In the genomic region with DNA sequence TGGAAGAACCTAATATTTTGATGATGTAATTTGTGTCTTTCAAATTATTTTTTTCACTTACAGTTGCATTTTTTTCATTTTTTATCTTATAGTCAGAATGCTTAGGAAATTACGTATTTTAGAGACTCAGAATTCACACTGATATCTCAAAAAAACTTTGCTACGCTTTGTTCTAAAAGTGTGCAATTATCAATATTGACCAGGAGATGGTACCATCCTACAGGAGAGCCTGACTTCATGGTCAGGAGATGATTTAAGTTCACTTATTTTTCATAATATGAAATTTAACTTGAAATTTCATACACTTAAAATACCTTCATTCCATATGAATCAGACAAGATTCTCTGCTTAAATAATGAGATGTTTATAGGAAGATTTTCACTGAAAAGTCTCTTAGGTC, we compare ENCODE assay signal across 17 cellular contexts. TPM values are rescaled to one million over a fixed set of nuclear protein-coding genes. Genes with fewer than 3 reads are reported as not detected.
A peak's percentile ranks its signal among the peaks of the same experiment; 100 is the strongest.
DNase-seq lines count a peak whose midpoint lies in the region; ATAC-seq, FAIRE-seq and TF ChIP-seq lines count a peak whose summit lies in the region.
"Not testable (repeated sequence)": the region's sequence is repeated elsewhere in the genome, so short reads cannot be mapped to it uniquely, and the experiment has no call there.
"Had no signal": no experiment of that assay in that cellular context is flagged by ENCODE, and none has a peak within 500 bp of the region (broad histone marks: within the 10 kb centered on the region; RNA-seq: fewer than 3 reads in every experiment).

No MANE protein-coding gene starts in this region.

- not testable (repeated sequence) for H3K36me3 ChIP-seq in PC-9 (ENCODE audit: low read depth); endothelial cell of umbilical vein (ENCODE audit: control insufficient read depth in 2 of 2, extremely low read depth in 1 of 2, insufficient read depth in 2 of 2, low read length in 2 of 2); right lobe of liver

- CTCF ChIA-PET in A549 (lab: Yijun Ruan, JAX); PC-9 (lab: Charles Lee): not testable (repeated sequence)
- CTCF ChIA-PET in endothelial cell of umbilical vein (lab: Charles Lee), result interaction anchor here (0.9 kb wide), 1 partner anchor 438 kb away, joined by 9 read pairs; no protein-coding TSS in a partner anchor

- not testable (repeated sequence) for H3K4me1 ChIP-seq in A549; PC-9 (replicated peaks; ENCODE audit: insufficient read depth); endothelial cell of umbilical vein (ENCODE audit: control insufficient read depth, extremely low read depth, insufficient read depth, low read length); right lobe of liver

- not testable (repeated sequence) for H3K9me1 ChIP-seq in endothelial cell of umbilical vein (replicated peaks; ENCODE audit: control insufficient read depth, extremely low read depth, insufficient read depth, low read length)

- not testable (repeated sequence) for H3K4me3 ChIP-seq in A549; PC-9; endothelial cell of umbilical vein (replicated peaks in 1 of 3; ENCODE audit: insufficient read depth in 1 of 3, low read depth in 1 of 3, low read length in 3 of 3); right lobe of liver

- not testable (repeated sequence) for H3K27ac ChIP-seq in A549; PC-9; endothelial cell of umbilical vein (ENCODE audit: insufficient read depth, low read depth, low read length); right lobe of liver

- intact Hi-C loops in PC-9 (cut with micrococcal nuclease; ENCODE audit: unreplicated experiment); right lobe of liver (cut with DNase I): not testable (repeated sequence)
- intact Hi-C loops in endothelial cell of umbilical vein (cut with micrococcal nuclease), result loop anchor here (10.0 kb wide), 1 partner anchor 439 kb away; no protein-coding TSS in a partner anchor

- not testable (repeated sequence) for H3K79me2 ChIP-seq in PC-9 (ENCODE audit: low read depth); endothelial cell of umbilical vein (ENCODE audit: control insufficient read depth, insufficient read depth, low read length)

- dilution Hi-C loops in endothelial cell of umbilical vein (cut with MboI; ENCODE audit: extremely low pct_ligation_motif_present, low sequenced_read_pairs), result not testable (repeated sequence)

- WGBS in A549 (ENCODE audit: missing lambda C conversion rate), result 23% methylated on average over 2 of the region's 2 CpGs
- WGBS in right lobe of liver (ENCODE audit: insufficient coverage, low coverage, low lambda C conversion rate, missing lambda C conversion rate), result 65% methylated on average over 2 of the region's 2 CpGs

- BruUV-seq in PC-9 (replicated peaks; lab: Mats Ljungman, UMichigan); endothelial cell of umbilical vein (replicated peaks; lab: Mats Ljungman, UMichigan): not testable (repeated sequence)

- H3K27me3 ChIP-seq in PC-9 (ENCODE audit: insufficient read depth, low read depth); endothelial cell of umbilical vein (ENCODE audit: control insufficient read depth in 2 of 2, insufficient read depth in 2 of 2, low read length in 2 of 2); right lobe of liver: not testable (repeated sequence)

- ATAC-seq in A549, result peak in 1 of 2 experiments; percentile 51; a peak in 2 of 6 replicates
- ATAC-seq in right lobe of liver, result peak in 3 of 4 donors; percentile 30 to 53 (median 40)

- FAIRE-seq in A549 (lab: Jason Lieb, UNC) (peak; percentile 70), G401.6 (lab: Jason Lieb, UNC) (peak; percentile 73)
- FAIRE-seq in endothelial cell of umbilical vein (lab: Jason Lieb, UNC), result not testable (repeated sequence)

- H3F3A ChIP-seq in PC-9 (ENCODE audit: insufficient read depth, low read depth), result not testable (repeated sequence)

- H3K4me2 ChIP-seq in A549; PC-9; endothelial cell of umbilical vein (ENCODE audit: insufficient read depth, low read length): not testable (repeated sequence)

- peak; percentile 35 to 53; a peak in 4 of 5 replicates for TF ChIP-seq RAD21 in A549 (conservative IDR thresholded peaks at IDR 0.05 in 1 of 2, IDR thresholded peaks at IDR 0.05 in 1 of 2)

- not testable (repeated sequence) for H2AFZ ChIP-seq in PC-9; endothelial cell of umbilical vein (ENCODE audit: low read depth, low read length)

- not testable (repeated sequence) for H3K9me3 ChIP-seq in A549; PC-9 (ENCODE audit: insufficient read depth, low read depth); endothelial cell of umbilical vein (replicated peaks; ENCODE audit: control insufficient read depth, insufficient read depth, low read length); right lobe of liver

- not testable (repeated sequence) for H4K20me1 ChIP-seq in PC-9 (ENCODE audit: insufficient read depth); endothelial cell of umbilical vein (replicated peaks; ENCODE audit: control insufficient read depth, extremely low read depth, insufficient read depth, low read length)

- TF ChIP-seq EP300 in A549 (IDR thresholded peaks at IDR 0.05), result not testable (repeated sequence)

- TF ChIP-seq POLR2A in A549 (IDR thresholded peaks at IDR 0.05; ENCODE audit: low read length); endothelial cell of umbilical vein (IDR thresholded peaks at IDR 0.05; ENCODE audit: low read depth, low read length); right lobe of liver (IDR thresholded peaks at IDR 0.05): not testable (repeated sequence)

- POLR2A ChIA-PET in A549 (lab: Yijun Ruan, JAX); PC-9 (lab: Charles Lee; ENCODE audit: unreplicated experiment): not testable (repeated sequence)
- POLR2A ChIA-PET in endothelial cell of umbilical vein (lab: Charles Lee), result interaction anchor here (0.6 kb wide), 1 partner anchor 10 kb away, joined by 7 read pairs; no protein-coding TSS in a partner anchor

- TF ChIP-seq CTCF in A549 (IDR thresholded peaks at IDR 0.05) (peak; percentile 23; the same call in 1 of the 3 replicates), LNCAP (IDR thresholded peaks at IDR 0.05) (peak; percentile 41), PC-9 (conservative IDR thresholded peaks at IDR 0.05) (peak; percentile 62), endothelial cell of umbilical vein (IDR thresholded peaks at IDR 0.05; ENCODE audit: extremely low read depth in 1 of 2, insufficient read depth in 1 of 2, low read depth in 1 of 2, low read length in 2 of 2) (peak in 1 of 2 donors; percentile 14), right lobe of liver (IDR thresholded peaks at IDR 0.05) (peak; percentile 12 to 46 (median 32))

- peak in 1 of 2 experiments; percentile 18 for DNase-seq in A549 (ENCODE audit: low read depth in 1 of 2, low spot score in 1 of 2)
- peak in 1 of 2 experiments; percentile 35 for DNase-seq in PC-9
- DNase-seq in amniotic epithelial cell (ENCODE audit: low read depth), result peak; percentile 0
- DNase-seq in endothelial cell of umbilical vein (ENCODE audit: low read depth, low spot score), result peak; percentile 14
- not testable (repeated sequence) for DNase-seq in right lobe of liver
- peak; percentile 2 for DNase-seq in renal cortical epithelial cell (ENCODE audit: low read depth)

- H3K9me2 ChIP-seq in PC-9 (ENCODE audit: insufficient read depth), result not testable (repeated sequence)

- not testable (repeated sequence) for H3K9ac ChIP-seq in endothelial cell of umbilical vein (replicated peaks; ENCODE audit: extremely low read depth, insufficient read depth, low read length)

RNA-seq across cellular contexts. Expression of gene TRIM77, which starts 34.7 kb away (rescaled TPM):
- not detected in 2 replicates for polyA plus RNA-seq in A549 (2011; rRNA removed)
- polyA plus RNA-seq in A549 (2012; cell fraction: cytosol; rRNA removed), result not detected in 2 replicates
- not detected in 2 replicates for polyA plus RNA-seq in A549 (2012; cell fraction: nucleus; rRNA removed)
- not detected in 3 replicates for polyA plus RNA-seq in A549 (2017; fragmentation: RNase III; extraction: RNeasy Plus Mini Kit Qiagen cat#74134 plus additional on column Dnase treatment)
- polyA minus RNA-seq in A549 (2011; rRNA and poly(A)+ RNA removed), result not detected in 2 replicates
- total RNA-seq in PC-9 (2021), result not detected in 2 replicates
- total RNA-seq in endothelial cell of umbilical vein, result not detected in 2 replicates
- not detected in 2 replicates for polyA plus RNA-seq in endothelial cell of umbilical vein
- not detected in 2 replicates for polyA plus RNA-seq in endothelial cell of umbilical vein (2011; cell fraction: cytosol; rRNA removed)
- not detected in 2 replicates for polyA plus RNA-seq in endothelial cell of umbilical vein (2011; cell fraction: nucleus; rRNA removed)
- polyA plus RNA-seq in endothelial cell of umbilical vein (2012), result not detected in 2 replicates
- polyA minus RNA-seq in endothelial cell of umbilical vein, result not detected in 2 replicates
- not detected for polyA minus RNA-seq in endothelial cell of umbilical vein (2011; cell fraction: cytosol; rRNA and poly(A)+ RNA removed)
- not detected in 2 replicates for polyA minus RNA-seq in endothelial cell of umbilical vein (2011; cell fraction: nucleus; rRNA and poly(A)+ RNA removed)
- total RNA-seq in right lobe of liver, result not detected
- total RNA-seq in renal cortical epithelial cell, result not detected in 2 replicates
- total RNA-seq: activated CD4-positive, alpha-beta T cell treated with anti-CD3 and anti-CD28 coated beads for 36 hours; activated CD8-positive, alpha-beta memory T cell treated with anti-CD3 and anti-CD28 coated beads, Interleukin-2, amount 10 ng/mL, durations not matched to agents 7 days and 5 days; activated T-helper 2 cell treated with anti-CD3 and anti-CD28 coated beads, Interferon-gamma antibody, Interleukin-2, Interleukin-4, amounts not matched to agents 10 μg/mL and 5 μg/mL and 100 μg/mL, durations not matched to agents 14 hours and 24 hours and 36 hours; CD8-positive, alpha-beta T cell; gastroesophageal sphincter; left ventricle myocardium superior; M059J; psoas muscle; thyroid gland had no signal
- polyA plus RNA-seq: psoas muscle had no signal
